In genomic region chr3:142507241-142507640, GRCh38 we compare ENCODE assay signal across 1 cellular context.
TF ChIP-seq lines count a peak whose summit lies in the region.

No MANE protein-coding gene starts in this region.

TF ChIP-seq in GM23338, 12 proteins besides CTCF, POLR2A, EP300 and RAD21 (continued from another document):
- TF ChIP-seq ZNF462 (CRISPR knock-in tag; IDR thresholded peaks at IDR 0.05) (no peak), ZNF114 (CRISPR knock-in tag; IDR thresholded peaks at IDR 0.05) (no peak), POLR2AphosphoS5 (IDR thresholded peaks at IDR 0.05; ENCODE audit: low read depth) (no peak), JUNB (IDR thresholded peaks at IDR 0.05; ENCODE audit: unreplicated experiment) (no peak), EZH2 (IDR thresholded peaks at IDR 0.05; ENCODE audit: low read depth, unreplicated experiment) (no peak), EZH2phosphoT487 (IDR thresholded peaks at IDR 0.05; ENCODE audit: unreplicated experiment) (no peak)
